Comparison of ENCODE assay signal across 19 cellular contexts in genomic region chr14:40393143-40393542, GRCh38.
A peak's percentile ranks its signal among the peaks of the same experiment; 100 is the strongest.
DNase-seq lines count a peak whose midpoint lies in the region; ATAC-seq, FAIRE-seq and TF ChIP-seq lines count a peak whose summit lies in the region.
"Had no signal": no experiment of that assay in that cellular context is flagged by ENCODE, and none has a peak within 500 bp of the region (broad histone marks: within the 10 kb centered on the region; RNA-seq: fewer than 3 reads in every experiment).

No MANE protein-coding gene starts in this region.

- peak; percentile 27; the same call in 1 of the 3 replicates for ATAC-seq in RWPE2 (ENCODE audit: low read depth)
- no peak for ATAC-seq in esophagus mucosa

- TF ChIP-seq CTCF in RWPE2 (IDR thresholded peaks at IDR 0.05; ENCODE audit: poor library complexity, severe bottlenecking), result no peak

- in situ Hi-C loops in Caki2 (cut with HindIII; ENCODE audit: low pct_unique_long_range_greater_than_20kb, low sequenced_read_pairs), result no loop called here

- no peak overlapping the region for H3K4me3 ChIP-seq in RWPE2 (ENCODE audit: severe bottlenecking)
- H3K4me3 ChIP-seq: HAP-1 had no signal

- peaks cover 18% of the 10 kb centered on the region for H3K27me3 ChIP-seq in RWPE2 (ENCODE audit: insufficient read depth, poor library complexity, severe bottlenecking)

- H3K4me1 ChIP-seq in RWPE2 (ENCODE audit: insufficient read depth, poor library complexity, severe bottlenecking), result no peaks in the 10 kb centered on the region
- H3K4me1 ChIP-seq: HAP-1 had no signal

- no peaks in the 10 kb centered on the region for H3K36me3 ChIP-seq in RWPE2 (ENCODE audit: low read depth)
- H3K36me3 ChIP-seq: HAP-1 had no signal

- peak; percentile 68 for FAIRE-seq in islet of Langerhans (lab: Jason Lieb, UNC)
- FAIRE-seq: GM12891, GM18507, H54 had no signal

- H3K9me3 ChIP-seq in RWPE2 (ENCODE audit: severe bottlenecking), result no peaks in the 10 kb centered on the region
- H3K9me3 ChIP-seq: HAP-1 had no signal

- no peak overlapping the region for H3K27ac ChIP-seq in RWPE2 (ENCODE audit: poor library complexity, severe bottlenecking)

- DNase-seq in Caki2 (ENCODE audit: low read depth), result peak; percentile 11
- DNase-seq in NCI-H69 (lab: John Stamatoyannopoulos, UW), result peak; percentile 55
- DNase-seq in RWPE2 (ENCODE audit: low spot score), result no peak
- DNase-seq in cerebellar cortex (ENCODE audit: low spot score), result no peak
- DNase-seq in NCI-H2081 (lab: John Stamatoyannopoulos, UW), result no peak
- DNase-seq in central memory CD4-positive, alpha-beta T cell, result no peak
- DNase-seq: C1 segment of cervical spinal cord; CD4-positive, alpha-beta memory T cell; COR-L47; DMS153; DMS79 treated with DMSO at 0.1 percent for 48 hours; GF-D8; GOT3 had no signal

Comparison
In these comparisons a context has a peak if more than half of its experiments do, and no peak if none do; other contexts are left out.
1. DNase-seq: peak in Caki2 (single experiment) and NCI-H69 (single experiment); none in RWPE2 (single experiment), cerebellar cortex (single experiment), NCI-H2081 (0 of 2) and central memory CD4-positive, alpha-beta T cell (single experiment).